In the genomic region with DNA sequence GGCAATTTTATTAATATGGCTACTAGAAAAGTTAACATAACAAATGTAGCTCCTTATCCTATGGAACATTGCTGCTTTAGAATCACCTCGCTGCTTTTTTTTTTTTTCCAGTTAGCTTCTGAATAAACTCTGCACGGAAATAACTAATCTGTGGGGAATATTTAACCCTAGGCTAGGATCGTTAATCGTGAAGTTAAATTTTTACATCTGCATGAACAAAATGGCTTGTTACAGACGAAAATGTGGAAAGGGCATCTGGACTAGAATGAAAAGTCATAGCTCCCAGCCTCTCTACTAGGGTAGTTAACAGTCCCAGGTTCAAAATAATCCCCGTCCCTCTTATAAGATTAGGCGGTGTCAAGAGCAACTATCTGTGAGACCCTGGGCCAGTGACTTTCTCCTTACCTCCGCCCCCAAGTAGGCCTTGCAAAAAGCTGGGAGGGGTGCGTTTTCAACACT, we compare ENCODE assay signal across 8 cellular contexts. TPM values are rescaled to one million over a fixed set of nuclear protein-coding genes. Genes with fewer than 3 reads are reported as not detected.
A peak's percentile ranks its signal among the peaks of the same experiment; 100 is the strongest.
DNase-seq lines count a peak whose midpoint lies in the region; TF ChIP-seq lines count a peak whose summit lies in the region.

No MANE protein-coding gene starts in this region.

- H3K36me3 ChIP-seq in Peyer's patch (no peaks in the 10 kb centered on the region), esophagus (ENCODE audit: control insufficient read depth in 2 of 2, insufficient read depth in 2 of 2, low read length in 1 of 2) (no peaks in the 10 kb centered on the region), parathyroid adenoma (ENCODE audit: control insufficient read depth, insufficient read depth, low read length) (no peaks in the 10 kb centered on the region)

- TF ChIP-seq CTCF in Peyer's patch (IDR thresholded peaks at IDR 0.05) (no peak), parathyroid adenoma (IDR thresholded peaks at IDR 0.05) (no peak), GM13976 (IDR thresholded peaks at IDR 0.05; ENCODE audit: borderline replicate concordance, control extremely low read depth, extremely low read depth, insufficient read depth, missing control alignments) (no peak)

- H3K4me2 ChIP-seq in parathyroid adenoma (ENCODE audit: low read length), result peak overlapping the region; percentile 96

- peaks cover 11% of the 10 kb centered on the region for H3K79me2 ChIP-seq in parathyroid adenoma

- TF ChIP-seq POLR2A in Peyer's patch (IDR thresholded peaks at IDR 0.05), result no peak

- H3K4me3 ChIP-seq in Peyer's patch, result peak overlapping the region; percentile 54 to 83 (median 74)
- peak overlapping the region; percentile 65 to 91 for H3K4me3 ChIP-seq in esophagus (ENCODE audit: low read depth in 1 of 2, low read length in 2 of 2)
- peak overlapping the region; percentile 90 for H3K4me3 ChIP-seq in parathyroid adenoma (ENCODE audit: low read depth, low read length)

- H3K27me3 ChIP-seq in Peyer's patch (no peaks in the 10 kb centered on the region), esophagus (ENCODE audit: control insufficient read depth in 1 of 2, insufficient read depth in 2 of 2, low read length in 2 of 2) (no peaks in the 10 kb centered on the region), parathyroid adenoma (ENCODE audit: control insufficient read depth, insufficient read depth, low read length) (no peaks in the 10 kb centered on the region)

- H3K4me1 ChIP-seq in Peyer's patch (peaks cover 0 to 24% (median 2%) of the 10 kb centered on the region in 4 donors), esophagus (ENCODE audit: control insufficient read depth in 2 of 2, insufficient read depth in 2 of 2, low read length in 1 of 2) (peaks cover 7 to 8% of the 10 kb centered on the region in 2 donors), parathyroid adenoma (peaks cover 26% of the 10 kb centered on the region)

- DNase-seq in SIG-M5 treated with dmso at 0.1 percent for 504 hours (lab: John Stamatoyannopoulos, UW; ENCODE audit: unreplicated experiment) (peak; percentile 60), SIG-M5 (lab: John Stamatoyannopoulos, UW) (no peak), Peyer's patch (no peak), NCI-H2081 (lab: John Stamatoyannopoulos, UW) (no peak), GM13976 (ENCODE audit: low spot score) (no peak), GOT3 (lab: John Stamatoyannopoulos, UW) (no peak)

- H2AFZ ChIP-seq in parathyroid adenoma, result peak overlapping the region; percentile 79

- H3K9ac ChIP-seq in parathyroid adenoma, result peak overlapping the region; percentile 91

- H3K9me3 ChIP-seq in Peyer's patch (no peaks in the 10 kb centered on the region), esophagus (ENCODE audit: control insufficient read depth in 2 of 2, insufficient read depth in 1 of 2, low read depth in 1 of 2, low read length in 1 of 2) (no peaks in the 10 kb centered on the region), parathyroid adenoma (ENCODE audit: control insufficient read depth, low read length) (no peaks in the 10 kb centered on the region)

- H3K27ac ChIP-seq in Peyer's patch (peak overlapping the region; percentile 77 to 94 (median 88)), esophagus (ENCODE audit: low read depth in 2 of 2, low read length in 1 of 2) (peak overlapping the region; percentile 86 to 87), parathyroid adenoma (peak overlapping the region; percentile 89)

- in situ Hi-C loops in GM13976 (cut with MboI; ENCODE audit: low sequenced_read_pairs, unreplicated experiment), result no loop called here

- 8 to 17% methylated on average over 9 of the region's 9 CpGs for WGBS in esophagus, 2 donors

RNA-seq across cellular contexts. Expression of gene SLC22A5, which starts 0.5 kb away (rescaled TPM):
- total RNA-seq in Peyer's patch, result 100 to 1,000 TPM in 2 of 4 donors, 10 to 100 TPM in 2; 25.6 to 152 (median 110) TPM
- polyA plus RNA-seq in esophagus, result 1 to 10 TPM; 3.0 to 4.1 TPM
